In genomic region chr10:21488246-21488953, GRCh38 we compare ENCODE assay signal across 20 cellular contexts. TPM values are rescaled to one million over a fixed set of nuclear protein-coding genes. Genes with fewer than 3 reads are reported as not detected.
A peak's percentile ranks its signal among the peaks of the same experiment; 100 is the strongest.
DNase-seq lines count a peak whose midpoint lies in the region; ATAC-seq, FAIRE-seq and TF ChIP-seq lines count a peak whose summit lies in the region.
"Had no signal": no experiment of that assay in that cellular context is flagged by ENCODE, and none has a peak within 500 bp of the region (broad histone marks: within the 10 kb centered on the region; RNA-seq: fewer than 3 reads in every experiment).

No MANE protein-coding gene starts in this region.

- no peak overlapping the region for H2AK5ac ChIP-seq in neuronal stem cell (ENCODE audit: low read depth, low read length)

- no peaks in the 10 kb centered on the region for H3K27me3 ChIP-seq in neuronal stem cell (ENCODE audit: control insufficient read depth in 3 of 3, insufficient read depth in 3 of 3, low read depth in 1 of 3, low read length in 3 of 3)
- H3K27me3 ChIP-seq: colonic mucosa had no signal

- POLR2A ChIA-PET in GM10248 (lab: Yijun Ruan, JAX) = no interaction called here

- H4K91ac ChIP-seq in neuronal stem cell (ENCODE audit: low read depth, low read length, poor library complexity) = no peak overlapping the region

- H2AFZ ChIP-seq in neuronal stem cell (ENCODE audit: low read length) = peak overlapping the region; percentile 25

- H3K79me1 ChIP-seq in neuronal stem cell (ENCODE audit: low read depth, low read length) = no peaks in the 10 kb centered on the region

- no peak overlapping the region for H4K8ac ChIP-seq in neuronal stem cell (ENCODE audit: low read depth, low read length)

- no peak overlapping the region for H3K4me2 ChIP-seq in neuronal stem cell (ENCODE audit: insufficient read depth, low read length, poor library complexity, severe bottlenecking)

- no peak overlapping the region for H3K9ac ChIP-seq in neuronal stem cell (ENCODE audit: low read depth, low read length, poor library complexity)

- no peak overlapping the region for H2BK15ac ChIP-seq in neuronal stem cell (ENCODE audit: low read length)

- no peak overlapping the region for H3K27ac ChIP-seq in neuronal stem cell (replicated peaks; ENCODE audit: low read length)
- H3K27ac ChIP-seq: colonic mucosa, skin epidermis had no signal

- FAIRE-seq in RCC 7860 (lab: Jason Lieb, UNC) = no peak

- H2BK12ac ChIP-seq in neuronal stem cell (ENCODE audit: low read length) = no peak overlapping the region

- H3K4me1 ChIP-seq in neuronal stem cell (ENCODE audit: control insufficient read depth in 2 of 2, insufficient read depth in 1 of 2, low read depth in 1 of 2, low read length in 2 of 2) = peaks cover 3 to 5% of the 10 kb centered on the region in 2 donors
- H3K4me1 ChIP-seq: colonic mucosa had no signal

- DNase-seq in GM10248 (ENCODE audit: extremely low spot score) (peak; percentile 1), RCC 7860 (ENCODE audit: low spot score) (peak; percentile 48), fibroblast of pulmonary artery (ENCODE audit: low read depth) (peak; percentile 37), neuronal stem cell (ENCODE audit: low spot score) (no peak), Ammon's horn (ENCODE audit: low spot score) (no peak)
- DNase-seq in stimulated activated CD4-positive, alpha-beta T cell treated with anti-CD3 and anti-CD28 coated beads, Interleukin-12 subunit alpha, Interleukin-12 subunit beta, amount 100 ng/mL, for 4 hours = no peak
- DNase-seq: activated naive CD4-positive, alpha-beta T cell; anterior cingulate cortex; Calu3; colonic mucosa; foreskin melanocyte; NCI-H1436; NCI-H446; nucleus accumbens; stimulated activated CD4-positive, alpha-beta T cell treated with anti-CD3 and anti-CD28 coated beads, Interleukin-4, amount 100 ng/mL, for 4 hours; substantia nigra had no signal

- H3K4ac ChIP-seq in neuronal stem cell (ENCODE audit: low read length) = no peak overlapping the region

- ATAC-seq in HG03280 (IDR thresholded peaks at IDR 0.05; ENCODE audit: unreplicated experiment) (no peak), HG03039 (IDR thresholded peaks at IDR 0.05; ENCODE audit: unreplicated experiment) (no peak)
- ATAC-seq: HCT116 had no signal

- no peaks in the 10 kb centered on the region for H3K36me3 ChIP-seq in neuronal stem cell (replicated peaks in 1 of 2; ENCODE audit: control insufficient read depth in 2 of 2, insufficient read depth in 2 of 2, low read length in 2 of 2)
- H3K36me3 ChIP-seq: colonic mucosa had no signal

- TF ChIP-seq CTCF in GM10248 (IDR thresholded peaks at IDR 0.05; ENCODE audit: control extremely low read depth, extremely low read depth, low read depth, missing control alignments) = no peak
- TF ChIP-seq CTCF in fibroblast of pulmonary artery (IDR thresholded peaks at IDR 0.05; ENCODE audit: low read length, missing control alignments) = no peak

- H3K4me3 ChIP-seq in fibroblast of pulmonary artery (replicated peaks; ENCODE audit: low read depth, low read length) = no peak overlapping the region
- H3K4me3 ChIP-seq in neuronal stem cell (ENCODE audit: low read length in 2 of 2) = no peak overlapping the region
- H3K4me3 ChIP-seq: colonic mucosa, skin epidermis had no signal

- H2BK5ac ChIP-seq in neuronal stem cell (ENCODE audit: low read length) = no peak overlapping the region

- H3K23ac ChIP-seq in neuronal stem cell (ENCODE audit: low read depth, low read length, poor library complexity) = no peak overlapping the region

- H3K14ac ChIP-seq in neuronal stem cell (ENCODE audit: low read length) = no peak overlapping the region

- H3K18ac ChIP-seq in neuronal stem cell (ENCODE audit: low read length) = no peak overlapping the region

- 100% methylated on average over 2 of the region's 6 CpGs for WGBS in neuronal stem cell (ENCODE audit: extremely low coverage in 2 of 2, insufficient read length in 2 of 2, insufficient replicate concordance in 1 of 2), 2 donors

- H2BK120ac ChIP-seq in neuronal stem cell (ENCODE audit: low read depth, low read length) = no peak overlapping the region

- CTCF ChIA-PET in GM10248 (lab: Yijun Ruan, JAX) = interaction anchor here (1.4 to 1.6 kb wide), 2 partner anchors 12 to 503 kb away, joined by 3 read pairs; no protein-coding TSS in a partner anchor

- H3K9me3 ChIP-seq in neuronal stem cell (replicated peaks in 1 of 2; ENCODE audit: control insufficient read depth in 2 of 2, insufficient read depth in 1 of 2, low read depth in 1 of 2, low read length in 2 of 2) = no peaks in the 10 kb centered on the region
- H3K9me3 ChIP-seq: colonic mucosa had no signal

RNA-seq across cellular contexts. Expression of gene SKIDA1, which starts 37.1 kb away (rescaled TPM):
- 57.0 TPM for polyA plus RNA-seq in neuronal stem cell (2013, experiment 1 of 2)
- polyA plus RNA-seq in neuronal stem cell (2013, experiment 2 of 2) = 57.0 TPM

RNA-seq across cellular contexts. Expression of gene MLLT10, which starts 45.6 kb away (rescaled TPM):
- 43.4 TPM for polyA plus RNA-seq in neuronal stem cell (2013, experiment 1 of 2)
- polyA plus RNA-seq in neuronal stem cell (2013, experiment 2 of 2) = 44.9 TPM

Comparison
In these comparisons a context has a peak if more than half of its experiments do, and no peak if none do; other contexts are left out.
1. DNase-seq: peak in GM10248 (single experiment), RCC 7860 (single experiment) and fibroblast of pulmonary artery (single experiment); none in neuronal stem cell (single experiment), Ammon's horn (single experiment) and stimulated activated CD4-positive, alpha-beta T cell treated with anti-CD3 and anti-CD28 coated beads, Interleukin-12 subunit alpha, Interleukin-12 subunit beta, amount 100 ng/mL, for 4 hours (single experiment).